In the genomic region with DNA sequence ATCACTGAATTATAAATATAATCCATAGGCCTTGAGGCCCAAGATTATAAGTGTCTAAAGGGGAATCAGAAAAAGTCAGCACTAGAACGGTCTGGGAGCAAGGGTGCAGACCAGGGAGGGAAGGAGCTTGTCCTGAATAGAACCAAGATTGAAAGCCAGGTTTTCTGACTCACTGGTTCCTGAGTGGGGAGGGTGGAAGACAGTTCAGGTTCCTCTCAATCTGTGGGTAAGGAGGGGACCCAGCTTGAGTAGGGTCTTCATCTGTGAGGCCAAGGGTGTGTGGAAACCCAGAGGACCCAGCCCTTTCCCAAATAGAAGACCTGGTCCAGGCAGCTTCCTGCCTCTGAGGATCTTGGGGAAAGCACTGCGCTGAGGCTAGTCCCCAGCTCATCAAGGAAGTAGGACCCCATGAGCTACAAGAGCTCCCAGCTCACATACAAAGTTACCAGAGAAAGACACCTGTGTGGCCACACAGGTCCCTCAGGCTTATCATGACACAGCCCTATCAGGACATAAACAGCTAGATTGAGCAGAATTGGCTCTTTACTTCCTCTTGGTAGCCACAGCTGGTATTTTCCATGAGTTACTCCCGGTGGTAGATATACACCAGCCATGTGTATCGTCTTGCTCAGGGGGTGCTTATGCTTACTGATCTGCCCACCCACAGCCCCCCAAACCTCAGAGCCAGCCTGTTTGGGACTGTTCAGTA, we compare ENCODE assay signal across 19 cellular contexts. TPM values are rescaled to one million over a fixed set of nuclear protein-coding genes. Genes with fewer than 3 reads are reported as not detected.
DNase-seq lines count a peak whose midpoint lies in the region; ATAC-seq, FAIRE-seq and TF ChIP-seq lines count a peak whose summit lies in the region.
"Had no signal": no experiment of that assay in that cellular context is flagged by ENCODE, and none has a peak within 500 bp of the region (broad histone marks: within the 10 kb centered on the region; RNA-seq: fewer than 3 reads in every experiment).

No MANE protein-coding gene starts in this region.

- H3K18ac ChIP-seq in H9 (ENCODE audit: insufficient read length, low read depth, low read length): no peak overlapping the region

- H3K14ac ChIP-seq in H9 (ENCODE audit: insufficient read depth, low read length): no peak overlapping the region

- BruUV-seq in A673 (replicated peaks; lab: Mats Ljungman, UMichigan): no TSS peak

- H3K9me3 ChIP-seq in A673 (ENCODE audit: low read depth, low read length, poor library complexity, severe bottlenecking) (no peaks in the 10 kb centered on the region), H9 (ENCODE audit: control insufficient read depth, low read depth, low read length) (no peaks in the 10 kb centered on the region), SK-N-MC (ENCODE audit: low read depth, low read length) (no peaks in the 10 kb centered on the region), kidney (ENCODE audit: control insufficient read depth in 1 of 2, low read length in 2 of 2) (no peaks in the 10 kb centered on the region)
- H3K9me3 ChIP-seq: body of pancreas, MG63, ovary had no signal

- peak overlapping the region; percentile 63 for H3K27ac ChIP-seq in A673 (ENCODE audit: low read depth, low read length, poor library complexity, severe bottlenecking)
- H3K27ac ChIP-seq in H9 (ENCODE audit: insufficient read length, low read depth, low read length): no peak overlapping the region
- peak overlapping the region; percentile 76 for H3K27ac ChIP-seq in SK-N-MC
- no peak overlapping the region for H3K27ac ChIP-seq in kidney (ENCODE audit: low read depth in 2 of 2, low read length in 2 of 2)
- H3K27ac ChIP-seq in brain microvascular endothelial cell: no peak overlapping the region
- H3K27ac ChIP-seq: ovary had no signal

- H3K4me2 ChIP-seq in H9 (ENCODE audit: insufficient read depth, insufficient read length, low read length): no peak overlapping the region

- WGBS in H9 (ENCODE audit: extremely low coverage, insufficient read length, low lambda C conversion rate): no CpG with 5 or more reads among the region's 4 CpGs

- H3K56ac ChIP-seq in H9 (ENCODE audit: insufficient read length, low read depth, low read length): no peak overlapping the region

- POLR2A ChIA-PET in A673 (lab: Charles Lee; ENCODE audit: low non-redundant PET): no interaction called here

- H4K5ac ChIP-seq in H9 (ENCODE audit: insufficient read length, low read depth, low read length): no peak overlapping the region

- no peak overlapping the region for H3K9ac ChIP-seq in H9 (ENCODE audit: extremely low read depth, insufficient read length, low read length)
- no peak overlapping the region for H3K9ac ChIP-seq in SK-N-MC (ENCODE audit: insufficient read length)
- no peak overlapping the region for H3K9ac ChIP-seq in kidney (ENCODE audit: low read length in 2 of 2)

- no peaks in the 10 kb centered on the region for H3K79me1 ChIP-seq in H9 (ENCODE audit: insufficient read depth, low read depth, low read length, poor library complexity, severe bottlenecking)

- no peak overlapping the region for H3T11ph ChIP-seq in H9 (ENCODE audit: low read length)

- no peak for FAIRE-seq in kidney (lab: Jason Lieb, UNC)

- no peak overlapping the region for H4K91ac ChIP-seq in H9 (ENCODE audit: insufficient read length, low read depth, low read length)

- peaks cover 0 to 2% of the 10 kb centered on the region in 2 experiments; a peak in 2 of 5 replicates for H3K9me3 Mint-ChIP-seq in H9
- H3K9me3 Mint-ChIP-seq: activated naive CD4-positive, alpha-beta T cell treated with anti-CD3 and anti-CD28 coated beads, Interleukin-2, amount 10 ng/mL, durations not matched to agents 7 days and 5 days had no signal

- peaks cover 13% of the 10 kb centered on the region for H3K36me3 ChIP-seq in A673 (ENCODE audit: insufficient read depth, low read length, poor library complexity, severe bottlenecking)
- peaks cover 11% of the 10 kb centered on the region; the same call in 1 of the 2 replicates for H3K36me3 ChIP-seq in SK-N-MC (ENCODE audit: insufficient read depth, low read length)
- H3K36me3 ChIP-seq in kidney (ENCODE audit: control insufficient read depth in 1 of 2, insufficient read depth in 2 of 2, low read length in 2 of 2): peaks cover 0 to 2% of the 10 kb centered on the region in 2 donors
- peaks cover 14% of the 10 kb centered on the region for H3K36me3 ChIP-seq in brain microvascular endothelial cell (replicated peaks)
- H3K36me3 ChIP-seq: ovary had no signal

- H3K27me3 ChIP-seq in A673 (replicated peaks; ENCODE audit: insufficient read depth, low read depth, low read length, poor library complexity) (no peaks in the 10 kb centered on the region), H9 (ENCODE audit: insufficient read depth, low read length) (no peaks in the 10 kb centered on the region), brain microvascular endothelial cell (replicated peaks) (no peaks in the 10 kb centered on the region)
- H3K27me3 ChIP-seq: body of pancreas, MG63, ovary had no signal

- H3K4me3 Mint-ChIP-seq in H9: no peak overlapping the region
- H3K4me3 Mint-ChIP-seq: activated naive CD4-positive, alpha-beta T cell treated with anti-CD3 and anti-CD28 coated beads, Interleukin-2, amount 10 ng/mL, durations not matched to agents 7 days and 5 days had no signal

- no peaks in the 10 kb centered on the region for H3K79me2 ChIP-seq in H9 (ENCODE audit: insufficient read depth, low read length)

- H3K23me2 ChIP-seq in H9 (ENCODE audit: insufficient read length, low read depth, low read length, poor library complexity, severe bottlenecking): peaks cover 4% of the 10 kb centered on the region

- CTCF ChIA-PET in A673 (lab: Charles Lee): interaction anchor here (0.6 to 1.2 kb wide), 4 partner anchors 12 to 25 kb away, joined by 3 to 9 read pairs (median 4); partner anchors contain the start of gene FLAD1

- no peak overlapping the region for H2BK120ac ChIP-seq in H9 (ENCODE audit: low read depth, low read length, poor library complexity, severe bottlenecking)

- H4K8ac ChIP-seq in H9 (replicated peaks; ENCODE audit: insufficient read length, low read depth, low read length): no peak overlapping the region

- H3K27ac Mint-ChIP-seq in H9: no peak overlapping the region
- H3K27ac Mint-ChIP-seq: activated naive CD4-positive, alpha-beta T cell treated with anti-CD3 and anti-CD28 coated beads, Interleukin-2, amount 10 ng/mL, durations not matched to agents 7 days and 5 days had no signal

- H2BK15ac ChIP-seq in H9 (ENCODE audit: low read depth, low read length): no peak overlapping the region

- H3K4me1 Mint-ChIP-seq in H9: peaks cover 8 to 20% of the 10 kb centered on the region in 2 experiments

- no peak for DNase-seq in A673 (ENCODE audit: low spot score)
- DNase-seq in H9: peak; percentile 22
- no peak for DNase-seq in SK-N-MC (ENCODE audit: low read depth, low spot score)
- peak; percentile 22 for DNase-seq in kidney
- no peak for DNase-seq in brain microvascular endothelial cell
- no peak for DNase-seq in UCSD-AML1 (lab: John Stamatoyannopoulos, UW; ENCODE audit: unreplicated experiment)
- DNase-seq: activated CD4-positive, alpha-beta T cell treated with anti-CD3 and anti-CD28 coated beads for 1 hour; activated naive CD4-positive, alpha-beta T cell treated with anti-CD3 and anti-CD28 coated beads, Interleukin-2, amount 10 ng/mL, durations not matched to agents 7 days and 5 days; body of pancreas; hypothalamus; MG63; NCI-H2029 treated with DMSO at 0.1 percent for 48 hours; NCI-H526 treated with DMSO at 0.1 percent for 48 hours; stimulated activated naive CD4-positive, alpha-beta T cell had no signal

- peaks cover 12 to 21% (median 18%) of the 10 kb centered on the region in 3 experiments; a peak in 6 of 7 replicates for H3K36me3 Mint-ChIP-seq in H9 (ENCODE audit: insufficient read depth in 1 of 3, low read depth in 3 of 3)

- ATAC-seq in GM18870 (IDR thresholded peaks at IDR 0.05; ENCODE audit: unreplicated experiment): no peak
- no peak for ATAC-seq in GM18873 (IDR thresholded peaks at IDR 0.05; ENCODE audit: low FRiP score, unreplicated experiment)
- ATAC-seq: body of pancreas had no signal

- H3K27me3 Mint-ChIP-seq in H9 (ENCODE audit: low read depth): peaks cover 3% of the 10 kb centered on the region

- intact Hi-C loops in A673 (cut with micrococcal nuclease; ENCODE audit: unreplicated experiment): no loop called here
- intact Hi-C loops in kidney (cut with DNase I): no loop called here

- H3K4me3 ChIP-seq in A673 (ENCODE audit: low read depth, low read length, poor library complexity, severe bottlenecking) (no peak overlapping the region), SK-N-MC (no peak overlapping the region), kidney (ENCODE audit: low read length in 2 of 2) (no peak overlapping the region), brain microvascular endothelial cell (ENCODE audit: low read depth, low read length) (no peak overlapping the region)
- H3K4me3 ChIP-seq: body of pancreas, MG63, ovary had no signal

- H2AK5ac ChIP-seq in H9 (ENCODE audit: insufficient read length, low read length): no peak overlapping the region

- in situ Hi-C loops in brain microvascular endothelial cell (cut with HindIII; ENCODE audit: low pct_ligation_motif_present, low sequenced_read_pairs): no loop called here

- H3K23ac ChIP-seq in H9 (ENCODE audit: insufficient read length, low read depth, low read length): no peak overlapping the region

- H2BK12ac ChIP-seq in H9 (ENCODE audit: insufficient read length, low read depth, low read length): no peak overlapping the region

- TF ChIP-seq CTCF in A673 (conservative IDR thresholded peaks at IDR 0.05; ENCODE audit: low read depth, low read length) (no peak), H9 (conservative IDR thresholded peaks at IDR 0.05) (no peak), kidney (IDR thresholded peaks at IDR 0.05; ENCODE audit: borderline replicate concordance, extremely low read depth, insufficient read depth) (no peak), brain microvascular endothelial cell (IDR thresholded peaks at IDR 0.05; ENCODE audit: low read depth, low read length, missing control alignments) (no peak)

- H2AFZ ChIP-seq in H9 (ENCODE audit: low read length): no peak overlapping the region

- no peak overlapping the region for H2BK5ac ChIP-seq in H9 (ENCODE audit: insufficient read length, low read length)

- no peak overlapping the region for H3K4ac ChIP-seq in H9 (ENCODE audit: low read depth, low read length)

- H2BK20ac ChIP-seq in H9 (ENCODE audit: low read depth, low read length, poor library complexity, severe bottlenecking): no peak overlapping the region

- H3K4me1 ChIP-seq in A673 (ENCODE audit: insufficient read depth, low read length, poor library complexity, severe bottlenecking) (no peaks in the 10 kb centered on the region), H9 (ENCODE audit: insufficient read depth, low read length) (no peaks in the 10 kb centered on the region; the same call in 1 of the 2 replicates), kidney (ENCODE audit: control insufficient read depth in 1 of 2, insufficient read depth in 1 of 2, low read depth in 1 of 2, low read length in 2 of 2) (peaks cover 0 to 3% of the 10 kb centered on the region in 2 donors)

- no peaks in the 10 kb centered on the region for H4K20me1 ChIP-seq in H9 (ENCODE audit: control insufficient read depth, insufficient read depth, insufficient read length)

RNA-seq across cellular contexts. Expression of gene LENEP, which starts 1.0 kb away (rescaled TPM):
- total RNA-seq in A673 (2021) (1.4 and 1.7 TPM in 2 replicates), H9 (2021) (1.4 and 2.8 TPM in 2 replicates), kidney (not detected)
- not detected for polyA plus RNA-seq in kidney (ENCODE audit: insufficient read depth, low read depth, low replicate concordance)
- total RNA-seq: body of pancreas, Daoy, ovary, skeletal muscle tissue had no signal
- polyA plus RNA-seq: ovary had no signal

RNA-seq across cellular contexts. Expression of gene ZBTB7B, which starts 8.2 kb away (rescaled TPM):
- total RNA-seq in A673 (2021) (19.2 and 21.8 TPM in 2 replicates), H9 (2021) (33.5 and 38.3 TPM in 2 replicates), kidney (68.7 TPM)
- polyA plus RNA-seq in kidney (ENCODE audit: insufficient read depth, low read depth, low replicate concordance): 20.1 TPM

RNA-seq across cellular contexts. Expression of gene FLAD1, which starts 11.3 kb away (rescaled TPM):
- total RNA-seq in A673 (2021) (82.4 and 84.2 TPM in 2 replicates), H9 (2021) (97.0 and 102 TPM in 2 replicates), kidney (34.1 TPM)
- polyA plus RNA-seq in kidney (ENCODE audit: insufficient read depth, low read depth, low replicate concordance): 37.9 TPM

RNA-seq across cellular contexts. Expression of gene CKS1B, which starts 19.9 kb away (rescaled TPM):
- 291 and 295 TPM in 2 replicates for total RNA-seq in A673 (2021)
- total RNA-seq in H9 (2021): 279 and 283 TPM in 2 replicates
- 23.1 TPM for total RNA-seq in kidney
- 43.1 TPM for polyA plus RNA-seq in kidney (ENCODE audit: insufficient read depth, low read depth, low replicate concordance)

RNA-seq across cellular contexts. Expression of gene SHC1, which starts 23.9 kb away (rescaled TPM):
- total RNA-seq in A673 (2021) (201 and 204 TPM in 2 replicates), H9 (2021) (168 and 173 TPM in 2 replicates), kidney (153 TPM)
- polyA plus RNA-seq in kidney (ENCODE audit: insufficient read depth, low read depth, low replicate concordance): 43.8 TPM

Comparison
In these comparisons a context has a peak if more than half of its experiments do, and no peak if none do; other contexts are left out.
1. DNase-seq: peak in H9 (single experiment) and kidney (single experiment); none in A673 (single experiment), SK-N-MC (single experiment), brain microvascular endothelial cell (single experiment) and UCSD-AML1 (single experiment).
2. H3K27ac ChIP-seq: peak in A673 (single experiment) and SK-N-MC (single experiment); none in H9 (single experiment), kidney (0 of 2) and brain microvascular endothelial cell (single experiment).